ENCODE assay signal across 8 cellular contexts in genomic region chr4:108650212-108651067, GRCh38. TPM values are rescaled to one million over a fixed set of nuclear protein-coding genes. Genes with fewer than 3 reads are reported as not detected.
DNase-seq lines count a peak whose midpoint lies in the region; ATAC-seq and TF ChIP-seq lines count a peak whose summit lies in the region.

Gene OSTC (plus strand): TSS chr4:108650599. CDS start chr4:108650656, 57 bp downstream.

- H3K4me3 Mint-ChIP-seq in activated naive CD8-positive, alpha-beta T cell treated with anti-CD3 and anti-CD28 coated beads, Interleukin-2, amount 10 ng/mL, durations not matched to agents 7 days and 5 days: peak within 1 kb of the TSS; percentile 87
- H3K4me3 Mint-ChIP-seq in glutamatergic neuron (ENCODE audit: unreplicated experiment): peak within 1 kb of the TSS; percentile 94

- POLR2A ChIA-PET in activated naive CD8-positive, alpha-beta T cell treated with anti-CD3 and anti-CD28 coated beads, Interleukin-2, amount 10 ng/mL, durations not matched to agents 7 days and 5 days (lab: Charles Lee): interaction anchor here (0.6 to 2.1 kb wide), 2 partner anchors 20 to 31 kb away, joined by 4 to 15 read pairs; partner anchors contain the start of gene RPL34

- H2AFZ ChIP-seq in SU-DHL-6 (ENCODE audit: low read depth, low read length, severe bottlenecking) (peak within 1 kb of the TSS; percentile 87), osteoblast (ENCODE audit: low read length) (peak within 1 kb of the TSS; percentile 92)

- ATAC-seq in HG02678 (IDR thresholded peaks at IDR 0.05; ENCODE audit: unreplicated experiment) (peak; percentile 94), thoracic aorta (ENCODE audit: insufficient number of reproducible peaks, low FRiP score, low read depth) (peak; percentile 96)
- peak; percentile 91 for ATAC-seq in activated naive CD8-positive, alpha-beta T cell treated with anti-CD3 and anti-CD28 coated beads, Interleukin-2, amount 10 ng/mL, durations not matched to agents 7 days and 5 days (ENCODE audit: low read depth)

- peaks cover 18% of the 10 kb centered on the region for H3K4me1 Mint-ChIP-seq in activated naive CD8-positive, alpha-beta T cell treated with anti-CD3 and anti-CD28 coated beads, Interleukin-2, amount 10 ng/mL, durations not matched to agents 7 days and 5 days
- H3K4me1 Mint-ChIP-seq in glutamatergic neuron (ENCODE audit: low read depth, unreplicated experiment): peaks cover 4% of the 10 kb centered on the region

- H4K20me1 ChIP-seq in SU-DHL-6 (ENCODE audit: low read depth, low read length): no peaks in the 10 kb centered on the region
- peaks cover 12% of the 10 kb centered on the region for H4K20me1 ChIP-seq in osteoblast (ENCODE audit: insufficient read depth, low read length)

- H3K4me2 ChIP-seq in SU-DHL-6 (ENCODE audit: low read depth, low read length, poor library complexity, severe bottlenecking) (peak within 1 kb of the TSS; percentile 92), osteoblast (ENCODE audit: insufficient read depth, low read length) (peak within 1 kb of the TSS; percentile 86)

- peak within 1 kb of the TSS; percentile 78 for H3K27ac Mint-ChIP-seq in activated naive CD8-positive, alpha-beta T cell treated with anti-CD3 and anti-CD28 coated beads, Interleukin-2, amount 10 ng/mL, durations not matched to agents 7 days and 5 days
- peak within 1 kb of the TSS; percentile 78 for H3K27ac Mint-ChIP-seq in glutamatergic neuron (ENCODE audit: unreplicated experiment)

- H3K4me1 ChIP-seq in osteoblast (ENCODE audit: insufficient read depth, low read length) (peaks cover 16% of the 10 kb centered on the region), thoracic aorta (ENCODE audit: control insufficient read depth in 1 of 2, low read depth in 2 of 2) (peaks cover 8 to 23% of the 10 kb centered on the region in 2 donors)

- no peaks in the 10 kb centered on the region for H3K27me3 ChIP-seq in SU-DHL-6 (ENCODE audit: low read length)
- no peaks in the 10 kb centered on the region for H3K27me3 ChIP-seq in osteoblast (ENCODE audit: insufficient read depth, low read length)
- no peaks in the 10 kb centered on the region for H3K27me3 ChIP-seq in thoracic aorta (replicated peaks; ENCODE audit: insufficient read depth)

- H3K36me3 Mint-ChIP-seq in activated naive CD8-positive, alpha-beta T cell treated with anti-CD3 and anti-CD28 coated beads, Interleukin-2, amount 10 ng/mL, durations not matched to agents 7 days and 5 days: peaks cover 11% of the 10 kb centered on the region
- no peaks in the 10 kb centered on the region for H3K36me3 Mint-ChIP-seq in glutamatergic neuron (ENCODE audit: unreplicated experiment)

- TF ChIP-seq POLR2A in GM10847 (IDR thresholded peaks at IDR 0.05; ENCODE audit: extremely low read depth, insufficient read length): peak; percentile 67

- H3K9me3 Mint-ChIP-seq in activated naive CD8-positive, alpha-beta T cell treated with anti-CD3 and anti-CD28 coated beads, Interleukin-2, amount 10 ng/mL, durations not matched to agents 7 days and 5 days: no peaks in the 10 kb centered on the region
- H3K9me3 Mint-ChIP-seq in glutamatergic neuron (ENCODE audit: unreplicated experiment): no peaks in the 10 kb centered on the region

- H3K27ac ChIP-seq in SU-DHL-6 (ENCODE audit: low read depth, low read length) (peak within 1 kb of the TSS; percentile 37; the same call in 1 of the 2 replicates), osteoblast (ENCODE audit: low read depth, low read length) (peak within 1 kb of the TSS; percentile 96), thoracic aorta (peak within 1 kb of the TSS; percentile 81 to 85)

- peaks cover 35% of the 10 kb centered on the region for H3K79me2 ChIP-seq in SU-DHL-6 (ENCODE audit: insufficient read depth, low read length)
- peaks cover 51% of the 10 kb centered on the region for H3K79me2 ChIP-seq in osteoblast (ENCODE audit: insufficient read depth, low read length)

- H3F3A ChIP-seq in SU-DHL-6 (ENCODE audit: insufficient read depth): peaks cover 6% of the 10 kb centered on the region; the same call in 1 of the 2 replicates

- peak; percentile 89 for DNase-seq in NCI-H128 (lab: John Stamatoyannopoulos, UW; ENCODE audit: unreplicated experiment)
- peak; percentile 93 for DNase-seq in activated naive CD8-positive, alpha-beta T cell treated with anti-CD3 and anti-CD28 coated beads, Interleukin-2, amount 10 ng/mL, durations not matched to agents 7 days and 5 days
- peak; percentile 96 for DNase-seq in glutamatergic neuron
- peak; percentile 92 for DNase-seq in osteoblast (ENCODE audit: insufficient read length, low spot score, missing footprints)
- DNase-seq in thoracic aorta (ENCODE audit: low spot score): peak; percentile 85

- H3K9me3 ChIP-seq in SU-DHL-6 (ENCODE audit: insufficient read depth, low read length): no peaks in the 10 kb centered on the region
- no peaks in the 10 kb centered on the region for H3K9me3 ChIP-seq in osteoblast (ENCODE audit: low read depth, low read length)
- no peaks in the 10 kb centered on the region for H3K9me3 ChIP-seq in thoracic aorta

- no peaks in the 10 kb centered on the region for H3K27me3 Mint-ChIP-seq in activated naive CD8-positive, alpha-beta T cell treated with anti-CD3 and anti-CD28 coated beads, Interleukin-2, amount 10 ng/mL, durations not matched to agents 7 days and 5 days
- no peaks in the 10 kb centered on the region for H3K27me3 Mint-ChIP-seq in glutamatergic neuron (ENCODE audit: unreplicated experiment)

- peak within 1 kb of the TSS; percentile 83 for H3K9ac ChIP-seq in SU-DHL-6 (ENCODE audit: low read length)

- H3K36me3 ChIP-seq in SU-DHL-6 (ENCODE audit: low read length): no peaks in the 10 kb centered on the region
- H3K36me3 ChIP-seq in osteoblast (ENCODE audit: insufficient read depth, low read length): peaks cover 7% of the 10 kb centered on the region
- no peaks in the 10 kb centered on the region for H3K36me3 ChIP-seq in thoracic aorta

- H3K4me3 ChIP-seq in SU-DHL-6 (ENCODE audit: insufficient read depth, low read length, poor library complexity, severe bottlenecking): peak within 1 kb of the TSS; percentile 94
- peak within 1 kb of the TSS; percentile 95 for H3K4me3 ChIP-seq in osteoblast (ENCODE audit: insufficient read depth, low read length)
- H3K4me3 ChIP-seq in thoracic aorta: peak within 1 kb of the TSS; percentile 83

- H3K9me2 ChIP-seq in SU-DHL-6 (replicated peaks; ENCODE audit: insufficient read depth, low read length): no peaks in the 10 kb centered on the region

- no peak for TF ChIP-seq CTCF in SU-DHL-6 (IDR thresholded peaks at IDR 0.05; ENCODE audit: insufficient read depth, low read length, poor library complexity, severe bottlenecking)
- TF ChIP-seq CTCF in glutamatergic neuron (IDR thresholded peaks at IDR 0.05; ENCODE audit: partially characterized antibody, unreplicated experiment): no peak
- TF ChIP-seq CTCF in osteoblast (IDR thresholded peaks at IDR 0.05; ENCODE audit: extremely low read depth, low read depth, low read length): no peak
- TF ChIP-seq CTCF in thoracic aorta (IDR thresholded peaks at IDR 0.05): no peak

RNA-seq across cellular contexts. Expression of gene OSTC, which starts in this region (rescaled TPM):
- 10 to 100 TPM; 55.0 to 58.4 TPM for total RNA-seq in activated naive CD8-positive, alpha-beta T cell treated with anti-CD3 and anti-CD28 coated beads, Interleukin-2, amount 10 ng/mL, durations not matched to agents 7 days and 5 days
- total RNA-seq in glutamatergic neuron (ENCODE audit: unreplicated experiment): 42.8 TPM
- total RNA-seq in osteoblast: 256 and 312 TPM in 2 replicates
- total RNA-seq in thoracic aorta: 10 to 100 TPM; 56.2 to 77.2 TPM

Comparison
In these comparisons a context has a peak if more than half of its experiments do, and no peak if none do; other contexts are left out.
1. Peak in every context shown above with its lines: DNase-seq, ATAC-seq, H3K4me3 ChIP-seq and H3K27ac ChIP-seq.
2. H3K27ac ChIP-seq: peak in every context shown above with its lines; median percentile 96 in osteoblast; 83 in thoracic aorta; 37 in SU-DHL-6.